Comparison of ENCODE assay signal across 12 cellular contexts in genomic region chr1:27403931-27404330, GRCh38. TPM values are rescaled to one million over a fixed set of nuclear protein-coding genes. Genes with fewer than 3 reads are reported as not detected.
DNase-seq lines count a peak whose midpoint lies in the region; ATAC-seq and TF ChIP-seq lines count a peak whose summit lies in the region.
"Had no signal": no experiment of that assay in that cellular context is flagged by ENCODE, and none has a peak within 500 bp of the region (broad histone marks: within the 10 kb centered on the region; RNA-seq: fewer than 3 reads in every experiment).

No MANE protein-coding gene starts in this region.

- H3K9ac ChIP-seq in IMR-90 (ENCODE audit: low read depth, low read length) (no peak overlapping the region), neuronal stem cell (ENCODE audit: low read depth, low read length, poor library complexity) (no peak overlapping the region)

- dilution Hi-C loops in IMR-90 (cut with HindIII; ENCODE audit: low sequenced_read_pairs, unreplicated experiment) = no loop called here

- H2AK9ac ChIP-seq in IMR-90 (replicated peaks; ENCODE audit: low read depth, low read length, poor library complexity) = no peak overlapping the region

- H2BK5ac ChIP-seq in IMR-90 (ENCODE audit: low read depth, low read length, poor library complexity, severe bottlenecking) = no peak overlapping the region
- H2BK5ac ChIP-seq in neuronal stem cell (ENCODE audit: low read length) = no peak overlapping the region

- no peak overlapping the region for H3K56ac ChIP-seq in IMR-90 (ENCODE audit: extremely low read depth, insufficient read depth, low read length)

- H3K14ac ChIP-seq in IMR-90 (replicated peaks; ENCODE audit: low read depth, low read length) = 0 out of 2 replicates have a peak overlapping the region, but pooled peaks have one; percentile 14
- H3K14ac ChIP-seq in neuronal stem cell (ENCODE audit: low read length) = no peak overlapping the region

- BruUV-seq in IMR-90 (replicated peaks; lab: Mats Ljungman, UMichigan) = no TSS peak

- POLR2A ChIA-PET in AG04450 (lab: Yijun Ruan, JAX) = no interaction called here
- POLR2A ChIA-PET in IMR-90 (lab: Charles Lee; ENCODE audit: unreplicated experiment) = no interaction called here

- TF ChIP-seq POLR2A in IMR-90 (IDR thresholded peaks at IDR 0.05; ENCODE audit: low read depth, low read length) = no peak
- TF ChIP-seq POLR2A in right lobe of liver (IDR thresholded peaks at IDR 0.05) = no peak

- peaks cover 14% of the 10 kb centered on the region for H3K9me1 ChIP-seq in IMR-90 (ENCODE audit: insufficient read depth, low read length)

- H3K36me3 ChIP-seq in IMR-90 (ENCODE audit: control insufficient read depth, insufficient read depth, low read length) (peaks cover 21% of the 10 kb centered on the region), neuronal stem cell (replicated peaks in 1 of 2; ENCODE audit: control insufficient read depth in 2 of 2, insufficient read depth in 2 of 2, low read length in 2 of 2) (peaks cover 9 to 34% of the 10 kb centered on the region in 2 donors), brain microvascular endothelial cell (replicated peaks) (peaks cover 18% of the 10 kb centered on the region), right lobe of liver (peaks cover 0 to 21% (median 13%) of the 10 kb centered on the region in 4 donors)

- H3K18ac ChIP-seq in IMR-90 (ENCODE audit: low read depth, low read length) = no peak overlapping the region
- peak overlapping the region; percentile 81 for H3K18ac ChIP-seq in neuronal stem cell (ENCODE audit: low read length)

- DNase-seq in AG04450 (ENCODE audit: low read depth, low spot score) (no peak), IMR-90 (no peak), dorsolateral prefrontal cortex (no peak), neuronal stem cell (ENCODE audit: low spot score) (no peak), brain microvascular endothelial cell (no peak), right lobe of liver (no peak), ACHN (no peak), AML-193 (lab: John Stamatoyannopoulos, UW) (no peak)
- DNase-seq: activated CD4-positive, alpha-beta T cell treated with anti-CD3 and anti-CD28 coated beads, Interleukin-2, amount 50 U/mL, for 48 hours; Caco-2 had no signal

- H2BK12ac ChIP-seq in neuronal stem cell (ENCODE audit: low read length) = no peak overlapping the region

- no peak overlapping the region for H3K23ac ChIP-seq in IMR-90 (ENCODE audit: low read depth, low read length)
- no peak overlapping the region for H3K23ac ChIP-seq in neuronal stem cell (ENCODE audit: low read depth, low read length, poor library complexity)

- peak overlapping the region; percentile 40; the same call in 1 of the 2 replicates for H3K4ac ChIP-seq in IMR-90 (ENCODE audit: low read depth, low read length)
- no peak overlapping the region for H3K4ac ChIP-seq in neuronal stem cell (ENCODE audit: low read length)

- in situ Hi-C loops in IMR-90 (cut with MboI; ENCODE audit: low sequenced_read_pairs) (no loop called here), brain microvascular endothelial cell (cut with HindIII; ENCODE audit: low pct_ligation_motif_present, low sequenced_read_pairs) (loop anchor here (25.0 kb wide), 1 partner anchor 158 kb away; no protein-coding TSS in a partner anchor), ACHN (cut with HindIII; ENCODE audit: low pct_ligation_motif_present, low pct_unique_long_range_greater_than_20kb, low sequenced_read_pairs) (no loop called here)

- H3K4me2 ChIP-seq in IMR-90 (ENCODE audit: low read depth, low read length) (no peak overlapping the region), neuronal stem cell (ENCODE audit: insufficient read depth, low read length, poor library complexity, severe bottlenecking) (no peak overlapping the region)

- H4K91ac ChIP-seq in IMR-90 (ENCODE audit: insufficient read depth, low read depth, low read length) (no peak overlapping the region), neuronal stem cell (ENCODE audit: low read depth, low read length, poor library complexity) (peak overlapping the region; percentile 2)

- H4K8ac ChIP-seq in IMR-90 (ENCODE audit: low read depth in 2 of 2, low read length in 2 of 2) (peak overlapping the region in 1 of 2 experiments; percentile 17; a peak in 1 of 4 replicates), neuronal stem cell (ENCODE audit: low read depth, low read length) (no peak overlapping the region)

- no peak overlapping the region for H2AFZ ChIP-seq in IMR-90 (replicated peaks; ENCODE audit: low read length, poor library complexity)
- no peak overlapping the region for H2AFZ ChIP-seq in neuronal stem cell (ENCODE audit: low read length)

- H4K5ac ChIP-seq in IMR-90 (ENCODE audit: low read depth, low read length) = no peak overlapping the region

- H2BK15ac ChIP-seq in IMR-90 (ENCODE audit: low read depth, low read length) (no peak overlapping the region), neuronal stem cell (ENCODE audit: low read length) (no peak overlapping the region)

- H3K9me3 ChIP-seq in AG04450 (ENCODE audit: control insufficient read depth, insufficient read depth, low read length) = no peaks in the 10 kb centered on the region
- H3K9me3 ChIP-seq in IMR-90 (ENCODE audit: control insufficient read depth, insufficient read depth, low read length) = no peaks in the 10 kb centered on the region
- H3K9me3 ChIP-seq in neuronal stem cell (replicated peaks in 1 of 2; ENCODE audit: control insufficient read depth in 2 of 2, insufficient read depth in 1 of 2, low read depth in 1 of 2, low read length in 2 of 2) = no peaks in the 10 kb centered on the region
- no peaks in the 10 kb centered on the region for H3K9me3 ChIP-seq in right lobe of liver
- H3K9me3 ChIP-seq: Caco-2 had no signal

- no peaks in the 10 kb centered on the region for H3K27me3 ChIP-seq in AG04450 (ENCODE audit: control insufficient read depth, insufficient read depth, low read length)
- no peaks in the 10 kb centered on the region for H3K27me3 ChIP-seq in IMR-90 (ENCODE audit: control insufficient read depth, insufficient read depth, low read length)
- H3K27me3 ChIP-seq in dorsolateral prefrontal cortex = no peaks in the 10 kb centered on the region
- H3K27me3 ChIP-seq in neuronal stem cell (ENCODE audit: control insufficient read depth in 3 of 3, insufficient read depth in 3 of 3, low read depth in 1 of 3, low read length in 3 of 3) = no peaks in the 10 kb centered on the region
- H3K27me3 ChIP-seq in brain microvascular endothelial cell (replicated peaks) = no peaks in the 10 kb centered on the region
- H3K27me3 ChIP-seq in right lobe of liver = no peaks in the 10 kb centered on the region

- H2AK5ac ChIP-seq in IMR-90 (ENCODE audit: low read depth, low read length) = no peak overlapping the region
- H2AK5ac ChIP-seq in neuronal stem cell (ENCODE audit: low read depth, low read length) = peak overlapping the region; percentile 93

- H3K4me1 ChIP-seq in IMR-90 (ENCODE audit: control insufficient read depth, insufficient read depth, low read length) (peaks cover 18% of the 10 kb centered on the region), neuronal stem cell (ENCODE audit: control insufficient read depth in 2 of 2, insufficient read depth in 1 of 2, low read depth in 1 of 2, low read length in 2 of 2) (peaks cover 26 to 54% of the 10 kb centered on the region in 2 donors), right lobe of liver (peaks cover 0 to 9% (median 0%) of the 10 kb centered on the region in 4 donors)

- ATAC-seq in IMR-90 (ENCODE audit: low read depth) = no peak
- ATAC-seq in right lobe of liver = no peak

- intact Hi-C loops in IMR-90 (cut with micrococcal nuclease) (no loop called here), dorsolateral prefrontal cortex (cut with DNase I) (no loop called here), right lobe of liver (cut with DNase I) (loop anchor here (5.0 to 10.0 kb wide), 2 partner anchors 191 to 198 kb away; partner anchors contain the start of gene AHDC1 (in 1 of the 2))

- TF ChIP-seq CTCF in AG04450 (IDR thresholded peaks at IDR 0.05; ENCODE audit: low read depth, low read length) = no peak
- no peak for TF ChIP-seq CTCF in IMR-90 (conservative IDR thresholded peaks at IDR 0.05; ENCODE audit: low read depth, low read length)
- no peak for TF ChIP-seq CTCF in dorsolateral prefrontal cortex (IDR thresholded peaks at IDR 0.05 in 54 of 56, conservative IDR thresholded peaks at IDR 0.05 in 2 of 56; ENCODE audit: low read depth in 1 of 56, partially characterized antibody in 56 of 56)
- TF ChIP-seq CTCF in brain microvascular endothelial cell (IDR thresholded peaks at IDR 0.05; ENCODE audit: low read depth, low read length, missing control alignments) = no peak
- no peak for TF ChIP-seq CTCF in right lobe of liver (IDR thresholded peaks at IDR 0.05)

- H4K20me1 ChIP-seq in IMR-90 (ENCODE audit: insufficient read depth, low read length) = peaks cover 12% of the 10 kb centered on the region; the same call in 1 of the 2 replicates

- CTCF ChIA-PET in AG04450 (lab: Charles Lee) = interaction anchor here (0.6 to 2.9 kb wide), 4 partner anchors 9 to 202 kb away, joined by 3 to 18 read pairs (median 9); no protein-coding TSS in a partner anchor
- CTCF ChIA-PET in IMR-90 (lab: Yijun Ruan, JAX) = no interaction called here

- TF ChIP-seq RAD21 in IMR-90 (IDR thresholded peaks at IDR 0.05; ENCODE audit: low read length) = no peak

- H3K27ac ChIP-seq in AG04450 (ENCODE audit: low read depth, low read length) (peak overlapping the region; percentile 47), IMR-90 (ENCODE audit: insufficient read depth, low read length) (no peak overlapping the region), dorsolateral prefrontal cortex (peak overlapping the region in 51 of 59 donors; percentile 13 to 87 (median 77)), neuronal stem cell (replicated peaks; ENCODE audit: low read length) (no peak overlapping the region), brain microvascular endothelial cell (no peak overlapping the region), right lobe of liver (no peak overlapping the region)

- H2BK20ac ChIP-seq in IMR-90 (ENCODE audit: low read depth, low read length) = no peak overlapping the region

- H3K79me1 ChIP-seq in IMR-90 (ENCODE audit: low read depth in 1 of 2, low read length in 2 of 2) (peaks cover 7 to 16% of the 10 kb centered on the region in 2 experiments; a peak in 1 of 4 replicates), neuronal stem cell (ENCODE audit: low read depth, low read length) (no peaks in the 10 kb centered on the region)

- no peak overlapping the region for H2BK120ac ChIP-seq in IMR-90 (ENCODE audit: low read depth, low read length)
- H2BK120ac ChIP-seq in neuronal stem cell (ENCODE audit: low read depth, low read length) = no peak overlapping the region

- H3K4me3 ChIP-seq in AG04450 (ENCODE audit: low read depth, low read length) = no peak overlapping the region
- no peak overlapping the region for H3K4me3 ChIP-seq in IMR-90 (ENCODE audit: insufficient read depth, low read depth, low read length)
- H3K4me3 ChIP-seq in dorsolateral prefrontal cortex = no peak overlapping the region
- H3K4me3 ChIP-seq in neuronal stem cell (ENCODE audit: low read length in 2 of 2) = no peak overlapping the region
- no peak overlapping the region for H3K4me3 ChIP-seq in brain microvascular endothelial cell (ENCODE audit: low read depth, low read length)
- no peak overlapping the region for H3K4me3 ChIP-seq in right lobe of liver
- H3K4me3 ChIP-seq: K562 had no signal

RNA-seq across cellular contexts. Expression of gene GPR3, which starts 11.5 kb away (rescaled TPM):
- polyA plus RNA-seq in AG04450 (2011; rRNA removed) = 1.3 and 1.7 TPM in 2 replicates
- polyA minus RNA-seq in AG04450 (2011; rRNA and poly(A)+ RNA removed) = 1.7 and 2.2 TPM in 2 replicates
- 0.72 and 0.83 TPM in 2 replicates for total RNA-seq in IMR-90 (2012; rRNA removed)
- polyA plus RNA-seq in IMR-90 (2012; rRNA removed) = 4.8 and 5.4 TPM in 2 replicates
- 3.3 and 6.1 TPM in 2 replicates for polyA plus RNA-seq in IMR-90 (2012; cell fraction: cytosol; rRNA removed)
- 5.4 and 6.0 TPM in 2 replicates for polyA plus RNA-seq in IMR-90 (2012; cell fraction: nucleus; rRNA removed; ENCODE audit: low replicate concordance)
- total RNA-seq in dorsolateral prefrontal cortex = 10 to 100 TPM in 1 of 120 experiments, 1 to 10 TPM in 106, under 1 TPM in 13; 0.29 to 10.1 (median 2.2) TPM
- polyA plus RNA-seq in neuronal stem cell (2013, experiment 1 of 2) = 7.5 TPM
- 7.8 TPM for polyA plus RNA-seq in neuronal stem cell (2013, experiment 2 of 2)
- under 1 TPM in 2 of 6 experiments, not detected in 4; 0.19 to 0.43 TPM for total RNA-seq in right lobe of liver

RNA-seq across cellular contexts. Expression of gene CD164L2, which starts 20.8 kb away (rescaled TPM):
- not detected in 2 replicates for polyA plus RNA-seq in AG04450 (2011; rRNA removed)
- not detected in 2 replicates for polyA minus RNA-seq in AG04450 (2011; rRNA and poly(A)+ RNA removed)
- total RNA-seq in IMR-90 (2012; rRNA removed) = not detected in 2 replicates
- polyA plus RNA-seq in IMR-90 (2012; rRNA removed) = not detected in 2 replicates
- polyA plus RNA-seq in IMR-90 (2012; cell fraction: cytosol; rRNA removed) = not detected in 2 replicates
- polyA plus RNA-seq in IMR-90 (2012; cell fraction: nucleus; rRNA removed; ENCODE audit: low replicate concordance) = 0.04 TPM in 1 of 2 replicates, not detected in the other
- 1 to 10 TPM in 5 of 120 experiments, under 1 TPM in 30, not detected in 85; 0.24 to 1.6 (median 0.59) TPM for total RNA-seq in dorsolateral prefrontal cortex
- polyA plus RNA-seq in neuronal stem cell (2013, experiment 1 of 2) = 0.07 TPM
- 0.10 TPM for polyA plus RNA-seq in neuronal stem cell (2013, experiment 2 of 2)
- under 1 TPM in 1 of 6 experiments, not detected in 5; 0.86 TPM for total RNA-seq in right lobe of liver
- total RNA-seq: Caco-2, dermis microvascular lymphatic vessel endothelial cell had no signal

RNA-seq across cellular contexts. Expression of gene FCN3, which starts 29.3 kb away (rescaled TPM):
- polyA plus RNA-seq in AG04450 (2011; rRNA removed) (not detected in 2 replicates), IMR-90 (2012; rRNA removed) (not detected in 2 replicates)
- not detected in 2 replicates for polyA minus RNA-seq in AG04450 (2011; rRNA and poly(A)+ RNA removed)
- total RNA-seq in IMR-90 (2012; rRNA removed) (not detected in 2 replicates), dorsolateral prefrontal cortex (1 to 10 TPM in 17 of 120 experiments, under 1 TPM in 38, not detected in 65; 0.38 to 2.3 (median 0.74) TPM), right lobe of liver (100 to 1,000 TPM in 4 of 6 experiments, 10 to 100 TPM in 2; 81.6 to 213 (median 111) TPM)
- not detected in 2 replicates for polyA plus RNA-seq in IMR-90 (2012; cell fraction: cytosol; rRNA removed)
- polyA plus RNA-seq in IMR-90 (2012; cell fraction: nucleus; rRNA removed; ENCODE audit: low replicate concordance) = not detected in 2 replicates
- polyA plus RNA-seq in neuronal stem cell (2013, experiment 1 of 2) = not detected
- not detected for polyA plus RNA-seq in neuronal stem cell (2013, experiment 2 of 2)
- total RNA-seq: Caco-2, dermis microvascular lymphatic vessel endothelial cell had no signal
- polyA plus RNA-seq: K562 had no signal

RNA-seq across cellular contexts. Expression of gene MAP3K6, which starts 37.2 kb away (rescaled TPM):
- polyA plus RNA-seq in AG04450 (2011; rRNA removed) = 7.6 TPM in 2 replicates
- 9.3 and 13.7 TPM in 2 replicates for polyA minus RNA-seq in AG04450 (2011; rRNA and poly(A)+ RNA removed)
- total RNA-seq in IMR-90 (2012; rRNA removed) = 4.8 and 5.3 TPM in 2 replicates
- polyA plus RNA-seq in IMR-90 (2012; rRNA removed) = 15.9 and 17.3 TPM in 2 replicates
- polyA plus RNA-seq in IMR-90 (2012; cell fraction: cytosol; rRNA removed) = 6.7 and 10.6 TPM in 2 replicates
- polyA plus RNA-seq in IMR-90 (2012; cell fraction: nucleus; rRNA removed; ENCODE audit: low replicate concordance) = 53.8 and 151 TPM in 2 replicates
- 10 to 100 TPM in 116 of 120 experiments, 1 to 10 TPM in 4; 8.7 to 37.4 (median 18.7) TPM for total RNA-seq in dorsolateral prefrontal cortex
- polyA plus RNA-seq in neuronal stem cell (2013, experiment 1 of 2) = 8.4 TPM
- 8.3 TPM for polyA plus RNA-seq in neuronal stem cell (2013, experiment 2 of 2)
- total RNA-seq in right lobe of liver = 10 to 100 TPM in 2 of 6 experiments, 1 to 10 TPM in 4; 4.3 to 14.9 (median 5.6) TPM

Comparison
In these comparisons a context has a peak if more than half of its experiments do, and no peak if none do; other contexts are left out.
1. H3K27ac ChIP-seq: peak in AG04450 (single experiment) and dorsolateral prefrontal cortex (51 of 59); none in IMR-90 (single experiment), neuronal stem cell (single experiment), brain microvascular endothelial cell (single experiment) and right lobe of liver (0 of 3).
2. RNA of gene FCN3, which starts 29.3 kb away (total RNA-seq): 81.6 to 213 TPM in right lobe of liver; 0.38 to 2.3 TPM in dorsolateral prefrontal cortex and not detected in IMR-90; every median in the first group is over 10 times any median in the second.
3. intact Hi-C loops: an anchor here in right lobe of liver (5.0 to 10.0 kb wide); none called in IMR-90 and dorsolateral prefrontal cortex.